ENCODE assay signal across 14 cellular contexts in genomic region chr6:16633961-16634360, GRCh38.
"Had no signal": no experiment of that assay in that cellular context is flagged by ENCODE, and none has a peak within 500 bp of the region (broad histone marks: within the 10 kb centered on the region; RNA-seq: fewer than 3 reads in every experiment).

No MANE protein-coding gene starts in this region.

- H3K4me3 Mint-ChIP-seq: activated T-helper 17 cell treated with anti-CD3 and anti-CD28 coated beads, Interleukin-2, amount 50 U/mL, for 72 hours; nephron; stimulated activated naive CD8-positive, alpha-beta T cell treated with anti-CD3 and anti-CD28 coated beads, Interleukin-15, Interleukin-2, amounts not matched to agents 100 ng/mL and 50 ng/mL, for 24 hours had no signal

- H3K4me1 Mint-ChIP-seq: nephron had no signal

- H3K4me1 ChIP-seq: pancreas, upper lobe of right lung had no signal

- H3K27me3 ChIP-seq: heart right ventricle, pancreas, thyroid gland, upper lobe of right lung had no signal

- H3K27ac ChIP-seq: heart right ventricle, pancreas, thyroid gland, upper lobe of right lung had no signal

- DNase-seq: activated CD4-positive, alpha-beta T cell treated with anti-CD3 and anti-CD28 coated beads for 1 hour; activated CD4-positive, alpha-beta T cell treated with anti-CD3 and anti-CD28 coated beads, Interleukin-2, amount 50 U/mL, for 4 hours; activated naive CD4-positive, alpha-beta T cell; activated T-cell treated with anti-CD3 and anti-CD28 coated beads, Interleukin-2, amount 50 U/mL, for 1 hour; midbrain; pancreas; stimulated activated CD4-positive, alpha-beta T cell treated with anti-CD3 and anti-CD28 coated beads, Interleukin-4, amount 100 ng/mL, for 4 hours; substantia nigra; upper lobe of right lung had no signal

- ATAC-seq: activated T-helper 17 cell treated with anti-CD3 and anti-CD28 coated beads, Interleukin-2, amount 50 U/mL, for 72 hours had no signal

- H3K9me3 Mint-ChIP-seq: activated T-helper 17 cell treated with anti-CD3 and anti-CD28 coated beads, Interleukin-2, amount 50 U/mL, for 72 hours; nephron; stimulated activated naive CD8-positive, alpha-beta T cell treated with anti-CD3 and anti-CD28 coated beads, Interleukin-15, Interleukin-2, amounts not matched to agents 100 ng/mL and 50 ng/mL, for 24 hours had no signal

- H3K4me3 ChIP-seq: heart right ventricle, pancreas, thyroid gland, upper lobe of right lung had no signal

- H3K27me3 Mint-ChIP-seq: activated T-helper 17 cell treated with anti-CD3 and anti-CD28 coated beads, Interleukin-2, amount 50 U/mL, for 72 hours; stimulated activated naive CD8-positive, alpha-beta T cell treated with anti-CD3 and anti-CD28 coated beads, Interleukin-15, Interleukin-2, amounts not matched to agents 100 ng/mL and 50 ng/mL, for 24 hours had no signal

- H3K36me3 ChIP-seq: heart right ventricle, pancreas, thyroid gland, upper lobe of right lung had no signal

- H3K27ac Mint-ChIP-seq: activated T-helper 17 cell treated with anti-CD3 and anti-CD28 coated beads, Interleukin-2, amount 50 U/mL, for 72 hours; nephron; stimulated activated naive CD8-positive, alpha-beta T cell treated with anti-CD3 and anti-CD28 coated beads, Interleukin-15, Interleukin-2, amounts not matched to agents 100 ng/mL and 50 ng/mL, for 24 hours had no signal

- H3K9me3 ChIP-seq: pancreas, thyroid gland, upper lobe of right lung had no signal
